ENCODE assay signal across 2 cellular contexts in the genomic region with DNA sequence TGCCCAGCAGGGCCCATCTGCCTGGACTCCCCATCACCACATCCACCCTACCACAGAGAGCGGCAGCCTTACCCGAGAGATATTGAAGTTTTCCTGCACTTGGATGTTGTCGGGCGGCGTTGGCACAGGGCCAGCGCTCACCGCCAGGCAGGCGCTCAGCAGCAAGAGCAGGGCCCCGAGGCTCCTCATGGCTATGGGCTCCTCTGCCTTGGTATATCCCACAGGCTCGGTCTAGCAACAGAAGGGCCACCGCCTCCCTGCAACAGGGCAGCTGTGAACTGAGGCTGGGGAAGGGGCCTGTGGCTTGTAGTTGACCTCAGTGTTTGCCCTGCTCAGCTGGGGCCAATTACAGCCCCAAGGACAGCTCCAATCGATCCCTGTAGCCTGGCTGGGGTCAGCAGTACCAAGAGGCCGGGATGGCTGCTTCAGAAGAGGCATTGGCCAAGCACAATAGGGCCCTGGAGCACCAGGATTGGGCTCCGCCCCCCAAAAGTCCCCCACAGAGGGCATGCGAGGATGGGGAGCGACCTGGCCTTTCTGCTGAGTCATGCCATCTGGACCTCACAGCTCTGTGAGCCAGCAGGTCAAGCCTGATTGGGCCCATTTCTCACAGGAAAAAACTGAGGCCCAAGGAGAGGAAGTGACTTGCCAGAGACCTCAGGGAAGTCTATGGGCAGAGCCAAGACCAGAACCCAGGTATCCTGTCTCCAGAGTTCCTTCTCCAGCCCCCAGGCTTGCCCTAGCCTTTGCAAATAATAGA.
A peak's percentile ranks its signal among the peaks of the same experiment; 100 is the strongest.
TF ChIP-seq lines count a peak whose summit lies in the region.

A gene (minus strand): TSS at position 280 of the 760 bp plus-strand sequence. CDS start 91 bp downstream, at position 189.

TF ChIP-seq in IMR-90, 13 proteins besides CTCF, POLR2A, EP300 and RAD21:
- TF ChIP-seq MAFK (IDR thresholded peaks at IDR 0.05; ENCODE audit: low read depth, low read length) (peak; percentile 58), RFX5 (IDR thresholded peaks at IDR 0.05; ENCODE audit: low read depth, low read length) (no peak), NFE2L2 (IDR thresholded peaks at IDR 0.05; ENCODE audit: low read depth, low read length) (peak; percentile 92)

TF ChIP-seq in H1, 55 proteins besides CTCF, POLR2A, EP300 and RAD21:
- TF ChIP-seq, protein P1, sequence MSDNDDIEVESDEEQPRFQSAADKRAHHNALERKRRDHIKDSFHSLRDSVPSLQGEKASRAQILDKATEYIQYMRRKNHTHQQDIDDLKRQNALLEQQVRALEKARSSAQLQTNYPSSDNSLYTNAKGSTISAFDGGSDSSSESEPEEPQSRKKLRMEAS (IDR thresholded peaks at IDR 0.05) = 0 out of 2 replicates have a peak, but pooled peaks have one; percentile 28
- TF ChIP-seq KDM1A (IDR thresholded peaks at IDR 0.05; ENCODE audit: borderline replicate concordance, low read length) = peak; percentile 67; the same call in 1 of the 2 replicates
- no peak for TF ChIP-seq NANOG (IDR thresholded peaks at IDR 0.05; ENCODE audit: insufficient read depth, low read depth, low read length, poor library complexity, severe bottlenecking)
- TF ChIP-seq BACH1 (IDR thresholded peaks at IDR 0.05; ENCODE audit: low read length) = peak; percentile 99
- peak; percentile 96 for TF ChIP-seq MAFK (IDR thresholded peaks at IDR 0.05; ENCODE audit: low read depth, low read length)
- no peak for TF ChIP-seq FOSL1 (IDR thresholded peaks at IDR 0.05; ENCODE audit: insufficient read depth, low read depth, low read length)
- 0 out of 2 replicates have a peak, but pooled peaks have one; percentile 40 for TF ChIP-seq YY1 (IDR thresholded peaks at IDR 0.05; ENCODE audit: low read depth, low read length)
